ENCODE assay signal across 1 cellular context in genomic region chr6:146984251-146984924, GRCh38.
TF ChIP-seq lines count a peak whose summit lies in the region.

No MANE protein-coding gene starts in this region.

TF ChIP-seq in HepG2, 621 proteins besides CTCF, POLR2A, EP300 and RAD21 (continued from another document and continues in another):
- TF ChIP-seq ZNF407 (CRISPR knock-in tag; IDR thresholded peaks at IDR 0.05; ENCODE audit: not compliant biosample characterization), result no peak
- 0 out of 2 replicates have a peak, but pooled peaks have one; percentile 45 for TF ChIP-seq BCL3 (CRISPR knock-in tag; IDR thresholded peaks at IDR 0.05)
- no peak for TF ChIP-seq HIC2 (CRISPR knock-in tag; IDR thresholded peaks at IDR 0.05; ENCODE audit: low read depth)
- peak; percentile 73; the same call in 1 of the 2 replicates for TF ChIP-seq TGIF2 (CRISPR knock-in tag; IDR thresholded peaks at IDR 0.05)
- TF ChIP-seq NR2F6 (IDR thresholded peaks at IDR 0.05), result peak; percentile 34
- peak; percentile 31; the same call in 1 of the 2 replicates for TF ChIP-seq NR2F6 (CRISPR knock-in tag; IDR thresholded peaks at IDR 0.05)
- TF ChIP-seq SOX6 (IDR thresholded peaks at IDR 0.05), result no peak
- TF ChIP-seq SOX6 (CRISPR knock-in tag; IDR thresholded peaks at IDR 0.05), result peak; percentile 91
- TF ChIP-seq ZNF574 (CRISPR knock-in tag; IDR thresholded peaks at IDR 0.05), result no peak
- no peak for TF ChIP-seq MZF1 (CRISPR knock-in tag; IDR thresholded peaks at IDR 0.05; ENCODE audit: borderline replicate concordance)
- no peak for TF ChIP-seq TAF15 (IDR thresholded peaks at IDR 0.05; ENCODE audit: low read depth, low read length, poor library complexity, severe bottlenecking)
- no peak for TF ChIP-seq ZFP41 (CRISPR knock-in tag; IDR thresholded peaks at IDR 0.05; ENCODE audit: borderline replicate concordance)
- no peak for TF ChIP-seq GATAD1 (CRISPR knock-in tag; IDR thresholded peaks at IDR 0.05)
- no peak for TF ChIP-seq STAT5B (CRISPR knock-in tag; IDR thresholded peaks at IDR 0.05)
- no peak for TF ChIP-seq ZNF260 (CRISPR knock-in tag; IDR thresholded peaks at IDR 0.05; ENCODE audit: borderline replicate concordance, low read depth)
- TF ChIP-seq KLF6 (CRISPR knock-in tag; IDR thresholded peaks at IDR 0.05), result no peak
- no peak for TF ChIP-seq CCDC6 (CRISPR knock-in tag; IDR thresholded peaks at IDR 0.05)
- TF ChIP-seq EED (CRISPR knock-in tag; IDR thresholded peaks at IDR 0.05), result no peak
- TF ChIP-seq RXRA (CRISPR knock-in tag; IDR thresholded peaks at IDR 0.05), result no peak; the same call in 1 of the 2 replicates
- no peak for TF ChIP-seq ZNF12 (CRISPR knock-in tag; IDR thresholded peaks at IDR 0.05)
- TF ChIP-seq KDM3A (CRISPR knock-in tag; IDR thresholded peaks at IDR 0.05; ENCODE audit: low read depth), result no peak
- TF ChIP-seq CHCHD3 (CRISPR knock-in tag; IDR thresholded peaks at IDR 0.05), result no peak
- no peak for TF ChIP-seq TRAFD1 (CRISPR knock-in tag; IDR thresholded peaks at IDR 0.05; ENCODE audit: borderline replicate concordance)
- TF ChIP-seq MIXL1 (CRISPR knock-in tag; IDR thresholded peaks at IDR 0.05), result peak; percentile 27
- no peak for TF ChIP-seq ASH2L (IDR thresholded peaks at IDR 0.05; ENCODE audit: insufficient read length, low read depth, low read length)
- no peak for TF ChIP-seq ZNF580 (CRISPR knock-in tag; IDR thresholded peaks at IDR 0.05; ENCODE audit: borderline replicate concordance, low read depth)
- peak; percentile 25; the same call in 1 of the 2 replicates for TF ChIP-seq GMEB1 (CRISPR knock-in tag; IDR thresholded peaks at IDR 0.05; ENCODE audit: borderline replicate concordance)
- no peak for TF ChIP-seq DBP (CRISPR knock-in tag; IDR thresholded peaks at IDR 0.05; ENCODE audit: not compliant biosample characterization)
- no peak for TF ChIP-seq SNAI1 (CRISPR knock-in tag; IDR thresholded peaks at IDR 0.05; ENCODE audit: borderline replicate concordance)
- no peak for TF ChIP-seq HNF1B (CRISPR knock-in tag; IDR thresholded peaks at IDR 0.05)
- TF ChIP-seq ZNF224 (CRISPR knock-in tag; IDR thresholded peaks at IDR 0.05), result no peak
- no peak for TF ChIP-seq LRRFIP1 (CRISPR knock-in tag; conservative IDR thresholded peaks at IDR 0.05)
- TF ChIP-seq SIX1 (CRISPR knock-in tag; IDR thresholded peaks at IDR 0.05; ENCODE audit: borderline replicate concordance), result peak; percentile 74; the same call in 1 of the 2 replicates
- no peak for TF ChIP-seq GABPB1 (CRISPR knock-in tag; IDR thresholded peaks at IDR 0.05)
- TF ChIP-seq ZNF121 (CRISPR knock-in tag; IDR thresholded peaks at IDR 0.05), result no peak
- TF ChIP-seq ZNF331 (CRISPR knock-in tag; IDR thresholded peaks at IDR 0.05), result peak; percentile 43; the same call in 1 of the 2 replicates
